In genomic region chr10:78865931-78866717, GRCh38 we compare ENCODE assay signal across 25 cellular contexts.
DNase-seq lines count a peak whose midpoint lies in the region; ATAC-seq, FAIRE-seq and TF ChIP-seq lines count a peak whose summit lies in the region.
"Had no signal": no experiment of that assay in that cellular context is flagged by ENCODE, and none has a peak within 500 bp of the region (broad histone marks: within the 10 kb centered on the region; RNA-seq: fewer than 3 reads in every experiment).

No MANE protein-coding gene starts in this region.

- no CpG with 5 or more reads among the region's 12 CpGs for WGBS in neuronal stem cell (ENCODE audit: extremely low coverage in 2 of 2, insufficient read length in 2 of 2, insufficient replicate concordance in 1 of 2), 2 donors

- no peak overlapping the region for H4K8ac ChIP-seq in neuronal stem cell (ENCODE audit: low read depth, low read length)

- H3K9me3 ChIP-seq in neuronal stem cell (replicated peaks in 1 of 2; ENCODE audit: control insufficient read depth in 2 of 2, insufficient read depth in 1 of 2, low read depth in 1 of 2, low read length in 2 of 2) = no peaks in the 10 kb centered on the region
- H3K9me3 ChIP-seq: A549, Caco-2, MG63 had no signal

- H2BK12ac ChIP-seq in neuronal stem cell (ENCODE audit: low read length) = no peak overlapping the region

- no peak overlapping the region for H3K27ac ChIP-seq in coronary artery
- no peak overlapping the region for H3K27ac ChIP-seq in neuronal stem cell (replicated peaks; ENCODE audit: low read length)
- H3K27ac ChIP-seq: A549, C4-2B, SK-N-MC had no signal

- peak overlapping the region; percentile 77 for H2BK15ac ChIP-seq in neuronal stem cell (ENCODE audit: low read length)

- no peaks in the 10 kb centered on the region for H3K36me3 ChIP-seq in neuronal stem cell (replicated peaks in 1 of 2; ENCODE audit: control insufficient read depth in 2 of 2, insufficient read depth in 2 of 2, low read length in 2 of 2)
- H3K36me3 ChIP-seq: MG63 had no signal

- DNase-seq in coronary artery (ENCODE audit: low spot score) (peak; percentile 24), islet precursor cell (peak; percentile 34), neuronal stem cell (ENCODE audit: low spot score) (no peak), kidney glomerular epithelial cell (lab: John Stamatoyannopoulos, UW) (no peak), D721Med (ENCODE audit: insufficient read length, low spot score) (no peak)
- DNase-seq: DMS 273 treated with DMSO at 0.1 percent for 48 hours, DMS79 treated with DMSO at 0.1 percent for 48 hours, GF-D8, KG1, NCI-H2029, NCI-H524 treated with DMSO at 0.1 percent for 48 hours, NCI-H774, SIG-M5 had no signal

- peak overlapping the region; percentile 67 for H2AK5ac ChIP-seq in neuronal stem cell (ENCODE audit: low read depth, low read length)

- H4K91ac ChIP-seq in neuronal stem cell (ENCODE audit: low read depth, low read length, poor library complexity) = no peak overlapping the region

- no peak overlapping the region for H3K23ac ChIP-seq in neuronal stem cell (ENCODE audit: low read depth, low read length, poor library complexity)

- no peaks in the 10 kb centered on the region for H3K4me1 ChIP-seq in neuronal stem cell (ENCODE audit: control insufficient read depth in 2 of 2, insufficient read depth in 1 of 2, low read depth in 1 of 2, low read length in 2 of 2)
- H3K4me1 ChIP-seq: A549, Caco-2 had no signal

- no peak overlapping the region for H3K4me2 ChIP-seq in neuronal stem cell (ENCODE audit: insufficient read depth, low read length, poor library complexity, severe bottlenecking)
- H3K4me2 ChIP-seq: A549 had no signal

- H2AFZ ChIP-seq in neuronal stem cell (ENCODE audit: low read length) = no peak overlapping the region

- no peak for FAIRE-seq in D721Med (lab: Jason Lieb, UNC)
- FAIRE-seq: A549, GM12891, H1, RCC 7860 had no signal

- no peak overlapping the region for H3K4ac ChIP-seq in neuronal stem cell (ENCODE audit: low read length)

- H3K4me3 ChIP-seq in coronary artery = no peak overlapping the region
- H3K4me3 ChIP-seq in neuronal stem cell (ENCODE audit: low read length in 2 of 2) = no peak overlapping the region
- H3K4me3 ChIP-seq: A549, MG63, SK-N-MC had no signal

- peaks cover 0 to 10% (median 0%) of the 10 kb centered on the region in 3 experiments for H3K27me3 ChIP-seq in neuronal stem cell (ENCODE audit: control insufficient read depth in 3 of 3, insufficient read depth in 3 of 3, low read depth in 1 of 3, low read length in 3 of 3)
- H3K27me3 ChIP-seq: MG63 had no signal

- H3K18ac ChIP-seq in neuronal stem cell (ENCODE audit: low read length) = peak overlapping the region; percentile 50

- peak overlapping the region; percentile 26 for H3K9ac ChIP-seq in neuronal stem cell (ENCODE audit: low read depth, low read length, poor library complexity)

- ATAC-seq in HG02571 (IDR thresholded peaks at IDR 0.05; ENCODE audit: unreplicated experiment) (no peak), HG02938 (IDR thresholded peaks at IDR 0.05; ENCODE audit: unreplicated experiment) (no peak)
- ATAC-seq: CD8-positive, alpha-beta T cell; HCT116 had no signal

- no peak overlapping the region for H3K14ac ChIP-seq in neuronal stem cell (ENCODE audit: low read length)

- TF ChIP-seq CTCF in coronary artery (IDR thresholded peaks at IDR 0.05) (no peak), D721Med (IDR thresholded peaks at IDR 0.05; ENCODE audit: insufficient read depth, missing control alignments) (no peak)

- no peak overlapping the region for H2BK5ac ChIP-seq in neuronal stem cell (ENCODE audit: low read length)

- H3K79me1 ChIP-seq in neuronal stem cell (ENCODE audit: low read depth, low read length) = no peaks in the 10 kb centered on the region

- H2BK120ac ChIP-seq in neuronal stem cell (ENCODE audit: low read depth, low read length) = peak overlapping the region; percentile 50

Comparison
In these comparisons a context has a peak if more than half of its experiments do, and no peak if none do; other contexts are left out.
1. DNase-seq: peak in coronary artery (single experiment) and islet precursor cell (single experiment); none in neuronal stem cell (single experiment), kidney glomerular epithelial cell (single experiment) and D721Med (single experiment).